22 cellular contexts compared by ENCODE assay signal in genomic region chr20:46830886-46831632, GRCh38.
"Had no signal": no experiment of that assay in that cellular context is flagged by ENCODE, and none has a peak within 500 bp of the region (broad histone marks: within the 10 kb centered on the region; RNA-seq: fewer than 3 reads in every experiment).

No MANE protein-coding gene starts in this region.

- H3K4me3 ChIP-seq: esophagus squamous epithelium, lower lobe of right lung, prostate gland, right atrium auricular region, stomach, thyroid gland had no signal

- ATAC-seq: effector memory CD8-positive, alpha-beta T cell; left ventricle myocardium superior; lower lobe of right lung; sciatic nerve; stimulated activated effector memory CD8-positive, alpha-beta T cell treated with anti-CD3 and anti-CD28 coated beads, Interleukin-12 subunit alpha, Interleukin-12 subunit beta, amount 100 ng/mL, for 72 hours had no signal

- H3K27me3 ChIP-seq: right atrium auricular region, thyroid gland had no signal

- H3K9me3 ChIP-seq: esophagus squamous epithelium, lower lobe of right lung, prostate gland, right atrium auricular region, stomach, thyroid gland had no signal

- H3K4me1 ChIP-seq: esophagus squamous epithelium, lower lobe of right lung, prostate gland, right atrium auricular region, stomach, thyroid gland had no signal

- H3K36me3 ChIP-seq: esophagus squamous epithelium, lower lobe of right lung, prostate gland, right atrium auricular region, stomach, thyroid gland had no signal

- H3K27ac ChIP-seq: esophagus squamous epithelium, lower lobe of right lung, prostate gland, right atrium auricular region, stomach, thyroid gland had no signal

- DNase-seq: cortex of kidney; effector memory CD8-positive, alpha-beta T cell; erythroblast; esophagus squamous epithelium; foreskin melanocyte; glutamatergic neuron; hypothalamus; immature natural killer cell; islet precursor cell; kidney glomerular epithelial cell; left ventricle myocardium superior; lower lobe of right lung; nucleus accumbens; stimulated activated CD4-positive, alpha-beta T cell treated with anti-CD3 and anti-CD28 coated beads, Interleukin-2, amount 100 ng/mL, for 24 hours; stimulated activated CD4-positive, alpha-beta T cell treated with anti-CD3 and anti-CD28 coated beads, Interleukin-4, amount 100 ng/mL, for 24 hours; stimulated activated naive CD4-positive, alpha-beta T cell treated with Interleukin-2 at 50 U/mL for 16 hours; stomach; thyroid gland had no signal
